8 cellular contexts compared by ENCODE assay signal in the genomic region with DNA sequence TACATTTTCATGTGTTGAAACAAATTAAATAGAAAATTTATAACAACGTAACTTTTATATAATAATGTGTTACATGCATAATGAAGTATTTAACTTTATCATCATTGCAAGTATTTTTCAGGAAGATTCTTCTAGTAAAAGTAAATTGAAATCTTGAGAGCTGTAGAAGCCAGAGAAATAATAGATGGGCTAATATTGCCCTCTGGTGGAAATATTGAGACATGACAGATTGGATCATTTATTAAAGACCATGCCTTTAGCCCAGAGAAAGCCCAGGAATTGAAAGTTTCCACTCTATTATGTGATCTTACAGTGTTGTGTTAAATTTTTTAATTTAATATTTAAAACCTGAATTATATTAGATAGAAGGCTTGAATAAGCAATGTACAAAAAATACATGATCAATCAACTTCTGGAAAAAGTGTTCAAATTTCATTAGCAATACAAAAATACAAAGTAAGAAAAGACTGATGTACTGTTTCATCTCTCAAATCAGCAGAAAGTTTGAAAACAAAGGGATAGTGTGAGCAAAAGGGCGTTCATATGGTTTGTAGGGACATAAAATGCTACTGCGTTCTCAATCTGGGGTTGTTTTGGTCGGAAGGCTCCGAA. TPM values are rescaled to one million over a fixed set of nuclear protein-coding genes. Genes with fewer than 3 reads are reported as not detected.
DNase-seq lines count a peak whose midpoint lies in the region; ATAC-seq and TF ChIP-seq lines count a peak whose summit lies in the region.

No MANE protein-coding gene starts in this region.

- no peak overlapping the region for H3K23ac ChIP-seq in H9 (ENCODE audit: insufficient read length, low read depth, low read length)

- H3K9me3 Mint-ChIP-seq in H9: no peaks in the 10 kb centered on the region

- H3K4me3 Mint-ChIP-seq in H9: no peak overlapping the region

- H2AK5ac ChIP-seq in H9 (ENCODE audit: insufficient read length, low read length): no peak overlapping the region

- no peaks in the 10 kb centered on the region for H3K23me2 ChIP-seq in H9 (ENCODE audit: insufficient read length, low read depth, low read length, poor library complexity, severe bottlenecking)

- no peak overlapping the region for H4K8ac ChIP-seq in H9 (replicated peaks; ENCODE audit: insufficient read length, low read depth, low read length)

- H3K4me3 ChIP-seq in DOHH2 (ENCODE audit: low read length) (no peak overlapping the region), transverse colon (no peak overlapping the region)

- H3K27ac Mint-ChIP-seq in H9: peak overlapping the region in 1 of 3 experiments; percentile 30; a peak in 1 of 7 replicates

- no peak overlapping the region for H2AFZ ChIP-seq in H9 (ENCODE audit: low read length)

- no peaks in the 10 kb centered on the region for H3K27me3 Mint-ChIP-seq in H9 (ENCODE audit: low read depth)

- no peaks in the 10 kb centered on the region for H3K36me3 ChIP-seq in DOHH2 (ENCODE audit: control insufficient read depth, low read length)
- no peaks in the 10 kb centered on the region for H3K36me3 ChIP-seq in transverse colon

- H4K5ac ChIP-seq in H9 (ENCODE audit: insufficient read length, low read depth, low read length): no peak overlapping the region

- H3K27me3 ChIP-seq in DOHH2 (ENCODE audit: control insufficient read depth, low read length) (no peaks in the 10 kb centered on the region), H9 (ENCODE audit: insufficient read depth, low read length) (no peaks in the 10 kb centered on the region), transverse colon (no peaks in the 10 kb centered on the region)

- H3K79me2 ChIP-seq in DOHH2 (ENCODE audit: control insufficient read depth, low read length) (no peaks in the 10 kb centered on the region), H9 (ENCODE audit: insufficient read depth, low read length) (no peaks in the 10 kb centered on the region)

- TF ChIP-seq POLR2A in transverse colon (IDR thresholded peaks at IDR 0.05): no peak

- H3K9me3 ChIP-seq in DOHH2 (ENCODE audit: control insufficient read depth, insufficient read depth, low read length) (no peaks in the 10 kb centered on the region), H9 (ENCODE audit: control insufficient read depth, low read depth, low read length) (no peaks in the 10 kb centered on the region), transverse colon (no peaks in the 10 kb centered on the region)

- H3K4ac ChIP-seq in H9 (ENCODE audit: low read depth, low read length): no peak overlapping the region

- in situ Hi-C loops in transverse colon (cut with MboI; ENCODE audit: low pct_ligation_motif_present in 1 of 4, low pct_unique_long_range_greater_than_20kb in 1 of 4, low sequenced_read_pairs in 3 of 4): loop anchor here in 3 of 4 donors (10.0 to 25.0 kb wide), 3 partner anchors 149 to 712 kb away; no protein-coding TSS in a partner anchor

- no peak overlapping the region for H2BK5ac ChIP-seq in H9 (ENCODE audit: insufficient read length, low read length)

- no peak overlapping the region for H2BK12ac ChIP-seq in H9 (ENCODE audit: insufficient read length, low read depth, low read length)

- no peaks in the 10 kb centered on the region for H3F3A ChIP-seq in DOHH2 (ENCODE audit: control insufficient read depth, insufficient read depth)

- H2BK15ac ChIP-seq in H9 (ENCODE audit: low read depth, low read length): no peak overlapping the region

- no peak overlapping the region for H3K56ac ChIP-seq in H9 (ENCODE audit: insufficient read length, low read depth, low read length)

- peaks cover 38 to 39% of the 10 kb centered on the region in 2 experiments for H3K4me1 Mint-ChIP-seq in H9

- H3K36me3 Mint-ChIP-seq in H9 (ENCODE audit: insufficient read depth in 1 of 3, low read depth in 3 of 3): no peaks in the 10 kb centered on the region; a peak in 1 of 7 replicates

- no peak overlapping the region for H3T11ph ChIP-seq in H9 (ENCODE audit: low read length)

- intact Hi-C loops in transverse colon (cut with DNase I; ENCODE audit: low total_unique reads): no loop called here

- no peak for DNase-seq in H9
- DNase-seq in NCI-H1694 treated with DMSO at 0.1 percent for 48 hours (lab: John Stamatoyannopoulos, UW): peak; percentile 64
- DNase-seq in amniotic epithelial cell (ENCODE audit: low read depth): peak; percentile 21
- DNase-seq in iPS-NIHi11 (ENCODE audit: low spot score): peak; percentile 46
- DNase-seq in transverse colon: no peak
- DNase-seq in activated CD4-positive, alpha-beta T cell treated with anti-CD3 and anti-CD28 coated beads for 4 hours: no peak

- no peaks in the 10 kb centered on the region for H3K4me1 ChIP-seq in DOHH2 (ENCODE audit: control insufficient read depth, low read length)
- peaks cover 11% of the 10 kb centered on the region for H3K4me1 ChIP-seq in H9 (ENCODE audit: insufficient read depth, low read length)
- H3K4me1 ChIP-seq in transverse colon: no peaks in the 10 kb centered on the region

- whole genome bisulfite sequencing in H9 (ENCODE audit: extremely low coverage, insufficient read length, low lambda C conversion rate): no CpG with 5 or more reads among the region's 5 CpGs
- 57 to 61% methylated on average over 5 of the region's 5 CpGs for WGBS in transverse colon (ENCODE audit: low coverage in 1 of 2), 2 donors

- no peak for TF ChIP-seq EP300 in transverse colon (IDR thresholded peaks at IDR 0.05; ENCODE audit: low read depth)

- peak; percentile 45 for TF ChIP-seq CTCF in DOHH2 (IDR thresholded peaks at IDR 0.05; ENCODE audit: low read depth, low read length, poor library complexity, severe bottlenecking)
- TF ChIP-seq CTCF in H9 (conservative IDR thresholded peaks at IDR 0.05): peak; percentile 84
- TF ChIP-seq CTCF in transverse colon (IDR thresholded peaks at IDR 0.05): peak; percentile 70 to 84 (median 79)

- no peak overlapping the region for H3K14ac ChIP-seq in H9 (ENCODE audit: insufficient read depth, low read length)

- H3K27ac ChIP-seq in DOHH2 (ENCODE audit: low read depth, low read length) (no peak overlapping the region), H9 (ENCODE audit: insufficient read length, low read depth, low read length) (no peak overlapping the region), transverse colon (no peak overlapping the region)

- no peak overlapping the region for H3K18ac ChIP-seq in H9 (ENCODE audit: insufficient read length, low read depth, low read length)

- H4K20me1 ChIP-seq in DOHH2 (ENCODE audit: control insufficient read depth, insufficient read depth, low read depth, low read length) (no peaks in the 10 kb centered on the region), H9 (ENCODE audit: control insufficient read depth, insufficient read depth, insufficient read length) (no peaks in the 10 kb centered on the region)

- ATAC-seq in HG03571 (IDR thresholded peaks at IDR 0.05; ENCODE audit: unreplicated experiment): no peak

- H3K4me2 ChIP-seq in DOHH2 (ENCODE audit: low read length) (no peak overlapping the region), H9 (ENCODE audit: insufficient read depth, insufficient read length, low read length) (no peak overlapping the region)

- H3K9ac ChIP-seq in H9 (ENCODE audit: extremely low read depth, insufficient read length, low read length): no peak overlapping the region

- no peaks in the 10 kb centered on the region for H3K9me2 ChIP-seq in DOHH2 (replicated peaks; ENCODE audit: control insufficient read depth, low read length)

- no peaks in the 10 kb centered on the region for H3K79me1 ChIP-seq in H9 (ENCODE audit: insufficient read depth, low read depth, low read length, poor library complexity, severe bottlenecking)

- H2BK20ac ChIP-seq in H9 (ENCODE audit: low read depth, low read length, poor library complexity, severe bottlenecking): no peak overlapping the region

- no peak overlapping the region for H2BK120ac ChIP-seq in H9 (ENCODE audit: low read depth, low read length, poor library complexity, severe bottlenecking)

- H4K91ac ChIP-seq in H9 (ENCODE audit: insufficient read length, low read depth, low read length): no peak overlapping the region

RNA-seq across cellular contexts. Expression of a gene that starts 52.7 kb away (rescaled TPM):
- 1.4 and 3.5 TPM in 2 replicates for total RNA-seq in H9 (2021)
- total RNA-seq in transverse colon: under 1 TPM in 2 of 4 donors, not detected in 2; 0.41 to 0.48 TPM

Comparison
In these comparisons a context has a peak if more than half of its experiments do, and no peak if none do; other contexts are left out.
1. DNase-seq: peak in NCI-H1694 treated with DMSO at 0.1 percent for 48 hours (single experiment), amniotic epithelial cell (single experiment) and iPS-NIHi11 (single experiment); none in H9 (single experiment), transverse colon (single experiment) and activated CD4-positive, alpha-beta T cell treated with anti-CD3 and anti-CD28 coated beads for 4 hours (0 of 2).
2. Peak in every context shown above with its lines, with median percentiles within 50 percentile points of each other: CTCF ChIP-seq.